Comparison of ENCODE assay signal across 21 cellular contexts in genomic region chr13:113417008-113417735, GRCh38. TPM values are rescaled to one million over a fixed set of nuclear protein-coding genes. Genes with fewer than 3 reads are reported as not detected.
A peak's percentile ranks its signal among the peaks of the same experiment; 100 is the strongest.
DNase-seq lines count a peak whose midpoint lies in the region; ATAC-seq, FAIRE-seq and TF ChIP-seq lines count a peak whose summit lies in the region.
"Had no signal": no experiment of that assay in that cellular context is flagged by ENCODE, and none has a peak within 500 bp of the region (broad histone marks: within the 10 kb centered on the region; RNA-seq: fewer than 3 reads in every experiment).

No MANE protein-coding gene starts in this region.

- H3K27ac ChIP-seq in K562 (ENCODE audit: extremely low read depth, low read depth, low read length): no peak overlapping the region
- H3K27ac ChIP-seq in HepG2 (ENCODE audit: extremely low read length, insufficient read depth, low read length): no peak overlapping the region
- H3K27ac ChIP-seq in skeletal muscle tissue (ENCODE audit: low read depth, low read length): peak overlapping the region; percentile 29
- H3K27ac ChIP-seq: A549, KMS-11 had no signal

- TF ChIP-seq EP300 in K562 (IDR thresholded peaks at IDR 0.05; ENCODE audit: low read length) (no peak), HepG2 (IDR thresholded peaks at IDR 0.05; ENCODE audit: low read depth in 2 of 2, low read length in 2 of 2) (no peak), HepG2 (CRISPR knock-in tag; IDR thresholded peaks at IDR 0.05; ENCODE audit: borderline replicate concordance) (no peak)

- peaks cover 13% of the 10 kb centered on the region for H3K4me1 Mint-ChIP-seq in Caco-2 (ENCODE audit: low read depth, unreplicated experiment)
- H3K4me1 Mint-ChIP-seq: CD4-positive, CD25-positive, alpha-beta regulatory T cell had no signal

- TF ChIP-seq RAD21 in K562 (CRISPR knock-in tag; conservative IDR thresholded peaks at IDR 0.05 in 1 of 2, IDR thresholded peaks at IDR 0.05 in 1 of 2) (no peak), HepG2 (CRISPR knock-in tag; IDR thresholded peaks at IDR 0.05) (no peak)

- no peaks in the 10 kb centered on the region for H3K79me2 ChIP-seq in K562 (ENCODE audit: control insufficient read depth, insufficient read depth, low read length)
- H3K79me2 ChIP-seq in HepG2 (ENCODE audit: insufficient read depth, low read length): no peaks in the 10 kb centered on the region

- H3K36me3 Mint-ChIP-seq in Caco-2 (ENCODE audit: insufficient read depth, unreplicated experiment): no peaks in the 10 kb centered on the region
- H3K36me3 Mint-ChIP-seq: CD4-positive, CD25-positive, alpha-beta regulatory T cell had no signal

- in situ Hi-C loops in K562 (cut with MboI): no loop called here
- in situ Hi-C loops in HepG2 (cut with HindIII; ENCODE audit: extremely low pct_ligation_motif_present, low pct_unique_long_range_greater_than_20kb): no loop called here
- in situ Hi-C loops in KBM-7 (cut with MboI; ENCODE audit: low pct_unique_long_range_greater_than_20kb, low sequenced_read_pairs): no loop called here

- H3K27me3 Mint-ChIP-seq in Caco-2 (ENCODE audit: insufficient read depth, unreplicated experiment): peaks cover 3% of the 10 kb centered on the region

- H3K9ac ChIP-seq in K562 (ENCODE audit: insufficient read depth in 1 of 2, low read depth in 2 of 2, low read length in 2 of 2): no peak overlapping the region
- no peak overlapping the region for H3K9ac ChIP-seq in HepG2 (ENCODE audit: insufficient read depth, low read depth, low read length)
- H3K9ac ChIP-seq in skeletal muscle tissue (ENCODE audit: low read depth in 1 of 3, low read length in 3 of 3): no peak overlapping the region
- H3K9ac ChIP-seq: KMS-11 had no signal

- H3K27ac Mint-ChIP-seq in Caco-2 (ENCODE audit: unreplicated experiment): no peak overlapping the region
- H3K27ac Mint-ChIP-seq: CD4-positive, CD25-positive, alpha-beta regulatory T cell had no signal

- TF ChIP-seq CTCF in K562 (IDR thresholded peaks at IDR 0.05 in 2 of 3, conservative IDR thresholded peaks at IDR 0.05 in 1 of 3; ENCODE audit: insufficient read depth in 2 of 3, low read depth in 1 of 3, low read length in 3 of 3) (no peak), HepG2 (CRISPR knock-in tag; IDR thresholded peaks at IDR 0.05) (no peak), Caco-2 (IDR thresholded peaks at IDR 0.05; ENCODE audit: insufficient read depth in 1 of 2, low read depth in 1 of 2, low read length in 1 of 2, severe bottlenecking in 1 of 2, unreplicated experiment in 1 of 2) (no peak)

- no peaks in the 10 kb centered on the region for H4K20me1 ChIP-seq in K562 (replicated peaks; ENCODE audit: control insufficient read depth, insufficient read depth, low read length)
- no peaks in the 10 kb centered on the region for H4K20me1 ChIP-seq in HepG2 (ENCODE audit: insufficient read depth, low read length)

- POLR2A ChIA-PET in K562 (lab: Yijun Ruan, JAX): interaction anchor here (0.6 to 1.7 kb wide), 3 partner anchors 19 to 112 kb away, joined by 3 to 5 read pairs (median 4); no protein-coding TSS in a partner anchor
- POLR2A ChIA-PET in HepG2 (lab: Yijun Ruan, JAX): interaction anchor here (1.1 kb wide), 1 partner anchor 20 kb away, joined by 3 read pairs; no protein-coding TSS in a partner anchor
- POLR2A ChIA-PET in Caco-2 (lab: Charles Lee): interaction anchor here (0.5 kb wide), 1 partner anchor 11 kb away, joined by 4 read pairs; no protein-coding TSS in a partner anchor

- peaks cover 7 to 20% of the 10 kb centered on the region in 2 experiments; a peak in 3 of 5 replicates for H3K4me1 ChIP-seq in K562 (replicated peaks in 1 of 2; ENCODE audit: control insufficient read depth in 2 of 2, insufficient read depth in 2 of 2, low read length in 2 of 2)
- H3K4me1 ChIP-seq in HepG2 (ENCODE audit: insufficient read depth, low read length): no peaks in the 10 kb centered on the region
- H3K4me1 ChIP-seq in skeletal muscle tissue (ENCODE audit: control insufficient read depth in 3 of 3, insufficient read depth in 3 of 3, low read length in 3 of 3): peaks cover 17 to 26% (median 22%) of the 10 kb centered on the region in 3 donors
- 0 out of 2 replicates have a peak, but pooled peaks cover 4% of the 10 kb centered on the region for H3K4me1 ChIP-seq in Caco-2
- H3K4me1 ChIP-seq: A549 had no signal

- H3K4me3 Mint-ChIP-seq in Caco-2 (ENCODE audit: unreplicated experiment): no peak overlapping the region
- H3K4me3 Mint-ChIP-seq: CD4-positive, CD25-positive, alpha-beta regulatory T cell had no signal

- H3K4me3 ChIP-seq in K562: no peak overlapping the region
- H3K4me3 ChIP-seq in HepG2 (replicated peaks in 1 of 3; ENCODE audit: insufficient read depth in 1 of 3, low read depth in 2 of 3, low read length in 3 of 3): no peak overlapping the region
- H3K4me3 ChIP-seq in skeletal muscle tissue (ENCODE audit: low read length in 3 of 3): no peak overlapping the region
- H3K4me3 ChIP-seq in Caco-2 (ENCODE audit: low read depth, low read length): no peak overlapping the region
- H3K4me3 ChIP-seq in MG63: no peak overlapping the region
- H3K4me3 ChIP-seq: A549 had no signal

- no peaks in the 10 kb centered on the region for H3K9me3 ChIP-seq in K562 (replicated peaks; ENCODE audit: control insufficient read depth, insufficient read depth, low read depth, low read length)
- H3K9me3 ChIP-seq in HepG2 (ENCODE audit: low read length): no peaks in the 10 kb centered on the region
- H3K9me3 ChIP-seq in skeletal muscle tissue (ENCODE audit: control insufficient read depth in 3 of 3, low read length in 3 of 3): no peaks in the 10 kb centered on the region
- no peaks in the 10 kb centered on the region for H3K9me3 ChIP-seq in Caco-2
- no peaks in the 10 kb centered on the region for H3K9me3 ChIP-seq in MG63
- H3K9me3 ChIP-seq: A549 had no signal

- no peak for ATAC-seq in Right ventricle myocardium superior (ENCODE audit: poor library complexity)
- ATAC-seq in left ventricle myocardium superior: no peak
- ATAC-seq in K562: no peak
- no peak for ATAC-seq in HepG2

- TF ChIP-seq POLR2A in K562 (conservative IDR thresholded peaks at IDR 0.05) (no peak), HepG2 (IDR thresholded peaks at IDR 0.05; ENCODE audit: insufficient read depth in 1 of 2, low read depth in 2 of 2, low read length in 2 of 2) (no peak)

- no TSS peak for BruUV-seq in K562 (replicated peaks; lab: Mats Ljungman, UMichigan)
- no TSS peak for BruUV-seq in HepG2 (replicated peaks; lab: Mats Ljungman, UMichigan)
- no TSS peak for BruUV-seq in Caco-2 (replicated peaks; lab: Mats Ljungman, UMichigan)

- H3K9me1 ChIP-seq in K562 (ENCODE audit: control insufficient read depth, insufficient read depth, low read length): no peaks in the 10 kb centered on the region

- CTCF ChIA-PET in K562 (lab: Yijun Ruan, JAX; ENCODE audit: low intra/inter-chr PET ratio) (no interaction called here), HepG2 (lab: Yijun Ruan, JAX; ENCODE audit: low intra/inter-chr PET ratio, low total read pairs) (no interaction called here), Caco-2 (lab: Charles Lee) (no interaction called here)

- H3K27me3 ChIP-seq in K562 (ENCODE audit: control insufficient read depth in 2 of 2, insufficient read depth in 2 of 2, low read length in 2 of 2): peaks cover 9 to 28% of the 10 kb centered on the region in 2 experiments; a peak in 4 of 5 replicates
- H3K27me3 ChIP-seq in HepG2 (ENCODE audit: control insufficient read depth in 1 of 2, insufficient read depth in 2 of 2, low read length in 2 of 2): peaks cover 13 to 66% of the 10 kb centered on the region in 2 experiments
- H3K27me3 ChIP-seq in skeletal muscle tissue (ENCODE audit: control insufficient read depth in 3 of 3, insufficient read depth in 3 of 3, low read length in 3 of 3): peaks cover 0 to 3% (median 0%) of the 10 kb centered on the region in 3 donors
- no peaks in the 10 kb centered on the region for H3K27me3 ChIP-seq in Caco-2 (replicated peaks; ENCODE audit: control insufficient read depth, insufficient read depth, low read length)
- no peaks in the 10 kb centered on the region for H3K27me3 ChIP-seq in MG63

- H2AFZ ChIP-seq in K562 (ENCODE audit: low read depth, low read length) (no peak overlapping the region), HepG2 (ENCODE audit: low read length) (no peak overlapping the region)

- peak; percentile 34 for DNase-seq in Right ventricle myocardium superior
- DNase-seq in left ventricle myocardium superior: no peak
- DNase-seq in K562 (ENCODE audit: extremely low read depth in 1 of 4, low spot score in 3 of 4): no peak
- DNase-seq in HepG2 (ENCODE audit: low spot score): no peak
- no peak for DNase-seq in KBM-7
- no peak for DNase-seq in Caco-2
- no peak for DNase-seq in MG63
- DNase-seq: Calu3; CD4-positive, CD25-positive, alpha-beta regulatory T cell; DND-41; GF-D8; GOT3; MM.1S; NCI-H1105 treated with DMSO at 0.1 percent for 48 hours; NCI-H187 treated with DMSO at 0.1 percent for 48 hours; NCI-H446; NCI-H774; SIG-M5 had no signal

- FAIRE-seq in K562 (lab: Jason Lieb, UNC) (no peak), HepG2 (lab: Jason Lieb, UNC) (no peak)
- FAIRE-seq: A549 had no signal

- 3% methylated on average over 21 of the region's 27 CpGs for WGBS in K562 (ENCODE audit: insufficient coverage, low coverage, missing lambda C conversion rate)
- WGBS in HepG2 (ENCODE audit: low lambda C conversion rate): 37% methylated on average over 12 of the region's 27 CpGs

- intact Hi-C loops in Right ventricle myocardium superior (cut with DNase I): no loop called here
- intact Hi-C loops in left ventricle myocardium superior (cut with micrococcal nuclease): no loop called here
- intact Hi-C loops in K562 (cut with micrococcal nuclease): no loop called here
- intact Hi-C loops in HepG2 (cut with micrococcal nuclease; ENCODE audit: unreplicated experiment): no loop called here
- intact Hi-C loops in Caco-2 (cut with micrococcal nuclease; ENCODE audit: unreplicated experiment): no loop called here

- no peak overlapping the region for H3K4me2 ChIP-seq in K562 (ENCODE audit: insufficient read depth, low read length)
- no peak overlapping the region for H3K4me2 ChIP-seq in HepG2 (ENCODE audit: low read depth, low read length)
- H3K4me2 ChIP-seq: A549, KMS-11 had no signal

- no peaks in the 10 kb centered on the region for H3K36me3 ChIP-seq in K562 (ENCODE audit: control insufficient read depth, insufficient read depth, low read length)
- H3K36me3 ChIP-seq in HepG2 (replicated peaks in 1 of 2; ENCODE audit: control insufficient read depth in 1 of 2, insufficient read depth in 2 of 2, low read length in 2 of 2): no peaks in the 10 kb centered on the region
- H3K36me3 ChIP-seq in skeletal muscle tissue (ENCODE audit: control insufficient read depth in 3 of 3, insufficient read depth in 3 of 3, low read length in 3 of 3): peaks cover 11 to 14% (median 12%) of the 10 kb centered on the region in 3 donors
- H3K36me3 ChIP-seq in Caco-2 (ENCODE audit: control insufficient read depth, insufficient read depth, low read length): no peaks in the 10 kb centered on the region
- H3K36me3 ChIP-seq in MG63: no peaks in the 10 kb centered on the region; the same call in 1 of the 2 replicates

- H3K9me3 Mint-ChIP-seq in Caco-2 (ENCODE audit: unreplicated experiment): no peaks in the 10 kb centered on the region

RNA-seq across cellular contexts. Expression of gene ADPRHL1, which starts 36.1 kb away (rescaled TPM):
- total RNA-seq in Right ventricle myocardium superior (506 TPM), left ventricle myocardium superior (442 TPM), K562 (2014; rRNA removed) (0.27 and 0.49 TPM in 2 replicates), K562 (2014; rRNA removed; fragmentation: Illumina TruSeq; extraction: Trizol) (0.35 and 0.55 TPM in 2 replicates), K562 (2015; rRNA removed; fragmentation: Illumina TruSeq; extraction: Trizol) (0.68 and 0.76 TPM in 2 replicates), K562 (2021) (0.31 and 0.54 TPM in 2 replicates), HepG2 (2016; rRNA removed; fragmentation: Illumina TruSeq; extraction: Trizol) (0.34 and 0.40 TPM in 2 replicates), skeletal muscle tissue (124 TPM), Caco-2 (2022) (4.9 and 5.8 TPM in 2 replicates)
- total RNA-seq in K562 (2011; cell fraction: chromatin; rRNA removed; ENCODE audit: low replicate concordance): 0.32 and 0.46 TPM in 2 replicates
- 1.3 and 1.5 TPM in 2 replicates for total RNA-seq in K562 (2011; cell fraction: nucleolus; rRNA removed)
- 0.37 TPM in 1 of 2 replicates, not detected in the other for total RNA-seq in K562 (2011; cell fraction: nucleoplasm; rRNA removed)
- polyA plus RNA-seq in K562 (2011; rRNA removed) (0.29 and 0.38 TPM in 2 replicates), K562 (2014; fragmentation: Illumina TruSeq; extraction: Trizol) (0.19 and 0.43 TPM in 2 replicates), K562 (2014; fragmentation: Nextera tagmentation; extraction: Ambion mirVana) (under 1 TPM in 1 of 2 experiments, not detected in 1; 0.06 TPM), K562 (2014; rRNA removed) (0.49 and 0.58 TPM in 2 replicates), HepG2 (2011; rRNA removed) (0.34 and 0.65 TPM in 2 replicates)
- polyA plus RNA-seq in K562 (2011; cell fraction: cytosol; rRNA removed): 0.37 and 0.52 TPM in 2 replicates
- 0.29 and 0.53 TPM in 2 replicates for polyA plus RNA-seq in K562 (2011; cell fraction: nucleus; rRNA removed)
- 0.73 and 0.97 TPM in 2 replicates for polyA plus RNA-seq in K562 (2012)
- polyA minus RNA-seq in K562 (2011; rRNA and poly(A)+ RNA removed): 0.18 and 0.21 TPM in 2 replicates
- 0.76 TPM in 1 of 2 replicates, not detected in the other for polyA minus RNA-seq in K562 (2011; cell fraction: cytosol; rRNA and poly(A)+ RNA removed)
- polyA minus RNA-seq in K562 (2011; cell fraction: nucleus; rRNA and poly(A)+ RNA removed): 0.54 and 1.00 TPM in 2 replicates
- total RNA-seq in HepG2 (2016; cell fraction: cytosol; rRNA removed; fragmentation: Illumina TruSeq; extraction: Trizol; ENCODE audit: low read depth): 0.18 and 0.30 TPM in 2 replicates
- total RNA-seq in HepG2 (2016; cell fraction: insoluble cytoplasmic fraction; rRNA removed; fragmentation: Illumina TruSeq; extraction: Trizol): 0.37 and 0.50 TPM in 2 replicates
- total RNA-seq in HepG2 (2016; cell fraction: membrane; rRNA removed; fragmentation: Illumina TruSeq; extraction: Trizol): 0.62 TPM in 2 replicates
- total RNA-seq in HepG2 (2016; cell fraction: nucleus; rRNA removed; fragmentation: Illumina TruSeq; extraction: Trizol): 0.44 and 0.68 TPM in 2 replicates
- 0.48 and 0.72 TPM in 2 replicates for polyA plus RNA-seq in HepG2 (2011; cell fraction: cytosol; rRNA removed)
- polyA plus RNA-seq in HepG2 (2011; cell fraction: nucleus; rRNA removed): 0.47 and 0.61 TPM in 2 replicates
- polyA plus RNA-seq in HepG2 (2012): 0.56 and 0.63 TPM in 2 replicates
- polyA plus RNA-seq in HepG2 (2016; cell fraction: cytosol; fragmentation: Illumina TruSeq; extraction: Trizol; ENCODE audit: low read depth): 0.46 and 0.52 TPM in 2 replicates
- 0.41 and 0.65 TPM in 2 replicates for polyA plus RNA-seq in HepG2 (2016; cell fraction: insoluble cytoplasmic fraction; fragmentation: Illumina TruSeq; extraction: Trizol; ENCODE audit: low read depth)
- polyA plus RNA-seq in HepG2 (2016; cell fraction: membrane; fragmentation: Illumina TruSeq; extraction: Trizol; ENCODE audit: low read depth): 0.74 and 1.2 TPM in 2 replicates
- 1.1 and 1.6 TPM in 2 replicates for polyA plus RNA-seq in HepG2 (2016; cell fraction: nucleus; fragmentation: Illumina TruSeq; extraction: Trizol; ENCODE audit: insufficient read depth, low read depth)
- polyA minus RNA-seq in HepG2 (2011; rRNA and poly(A)+ RNA removed; ENCODE audit: low replicate concordance): 0.66 and 3.3 TPM in 2 replicates
- 0.30 TPM in 1 of 2 replicates, not detected in the other for polyA minus RNA-seq in HepG2 (2011; cell fraction: cytosol; rRNA and poly(A)+ RNA removed)
- 0.64 and 0.87 TPM in 2 replicates for polyA minus RNA-seq in HepG2 (2011; cell fraction: nucleus; rRNA and poly(A)+ RNA removed)
- 0.96 and 2.8 TPM in 2 replicates for total RNA-seq in MG63 (2014; rRNA removed; shearing (Covaris generic); ENCODE audit: low replicate concordance)

RNA-seq across cellular contexts. Expression of gene GRTP1, which starts 53.2 kb away (rescaled TPM):
- total RNA-seq in Right ventricle myocardium superior (1.1 TPM), left ventricle myocardium superior (0.94 TPM), K562 (2014; rRNA removed) (7.9 and 9.9 TPM in 2 replicates), K562 (2014; rRNA removed; fragmentation: Illumina TruSeq; extraction: Trizol) (6.6 and 7.8 TPM in 2 replicates), K562 (2015; rRNA removed; fragmentation: Illumina TruSeq; extraction: Trizol) (8.4 and 9.0 TPM in 2 replicates), K562 (2021) (14.7 and 15.0 TPM in 2 replicates), HepG2 (2016; rRNA removed; fragmentation: Illumina TruSeq; extraction: Trizol) (30.3 and 30.8 TPM in 2 replicates), skeletal muscle tissue (3.7 TPM), Caco-2 (2022) (30.0 and 37.7 TPM in 2 replicates)
- total RNA-seq in K562 (2011; cell fraction: chromatin; rRNA removed; ENCODE audit: low replicate concordance): 18.8 and 19.9 TPM in 2 replicates
- 13.2 and 14.3 TPM in 2 replicates for total RNA-seq in K562 (2011; cell fraction: nucleolus; rRNA removed)
- total RNA-seq in K562 (2011; cell fraction: nucleoplasm; rRNA removed): 19.1 and 25.3 TPM in 2 replicates
- polyA plus RNA-seq in K562 (2011; rRNA removed) (9.0 and 10.3 TPM in 2 replicates), K562 (2014; fragmentation: Illumina TruSeq; extraction: Trizol) (9.8 and 10.9 TPM in 2 replicates), K562 (2014; fragmentation: Nextera tagmentation; extraction: Ambion mirVana) (1 to 10 TPM in 1 of 2 experiments, under 1 TPM in 1; 0.28 to 1.6 TPM), K562 (2014; rRNA removed) (12.9 and 17.7 TPM in 2 replicates), HepG2 (2011; rRNA removed) (40.5 and 40.6 TPM in 2 replicates)
- polyA plus RNA-seq in K562 (2011; cell fraction: cytosol; rRNA removed): 7.6 and 7.7 TPM in 2 replicates
- polyA plus RNA-seq in K562 (2011; cell fraction: nucleus; rRNA removed): 9.9 and 10.2 TPM in 2 replicates
- 10.7 and 14.1 TPM in 2 replicates for polyA plus RNA-seq in K562 (2012)
- 3.2 and 3.7 TPM in 2 replicates for polyA minus RNA-seq in K562 (2011; rRNA and poly(A)+ RNA removed)
- 6.2 and 9.0 TPM in 2 replicates for polyA minus RNA-seq in K562 (2011; cell fraction: cytosol; rRNA and poly(A)+ RNA removed)
- 4.8 and 7.8 TPM in 2 replicates for polyA minus RNA-seq in K562 (2011; cell fraction: nucleus; rRNA and poly(A)+ RNA removed)
- total RNA-seq in HepG2 (2016; cell fraction: cytosol; rRNA removed; fragmentation: Illumina TruSeq; extraction: Trizol; ENCODE audit: low read depth): 17.7 and 18.0 TPM in 2 replicates
- 26.5 and 33.7 TPM in 2 replicates for total RNA-seq in HepG2 (2016; cell fraction: insoluble cytoplasmic fraction; rRNA removed; fragmentation: Illumina TruSeq; extraction: Trizol)
- total RNA-seq in HepG2 (2016; cell fraction: membrane; rRNA removed; fragmentation: Illumina TruSeq; extraction: Trizol): 27.8 and 29.0 TPM in 2 replicates
- 23.1 and 27.9 TPM in 2 replicates for total RNA-seq in HepG2 (2016; cell fraction: nucleus; rRNA removed; fragmentation: Illumina TruSeq; extraction: Trizol)
- 37.5 and 37.6 TPM in 2 replicates for polyA plus RNA-seq in HepG2 (2011; cell fraction: cytosol; rRNA removed)
- 59.1 and 60.0 TPM in 2 replicates for polyA plus RNA-seq in HepG2 (2011; cell fraction: nucleus; rRNA removed)
- 34.3 and 37.7 TPM in 2 replicates for polyA plus RNA-seq in HepG2 (2012)
- 20.4 and 24.5 TPM in 2 replicates for polyA plus RNA-seq in HepG2 (2016; cell fraction: cytosol; fragmentation: Illumina TruSeq; extraction: Trizol; ENCODE audit: low read depth)
- polyA plus RNA-seq in HepG2 (2016; cell fraction: insoluble cytoplasmic fraction; fragmentation: Illumina TruSeq; extraction: Trizol; ENCODE audit: low read depth): 35.9 and 37.1 TPM in 2 replicates
- polyA plus RNA-seq in HepG2 (2016; cell fraction: membrane; fragmentation: Illumina TruSeq; extraction: Trizol; ENCODE audit: low read depth): 24.9 and 27.8 TPM in 2 replicates
- polyA plus RNA-seq in HepG2 (2016; cell fraction: nucleus; fragmentation: Illumina TruSeq; extraction: Trizol; ENCODE audit: insufficient read depth, low read depth): 54.4 and 56.0 TPM in 2 replicates
- 6.8 and 20.0 TPM in 2 replicates for polyA minus RNA-seq in HepG2 (2011; rRNA and poly(A)+ RNA removed; ENCODE audit: low replicate concordance)
- 21.8 and 23.7 TPM in 2 replicates for polyA minus RNA-seq in HepG2 (2011; cell fraction: cytosol; rRNA and poly(A)+ RNA removed)
- polyA minus RNA-seq in HepG2 (2011; cell fraction: nucleus; rRNA and poly(A)+ RNA removed): 23.2 and 26.8 TPM in 2 replicates
- 0.17 TPM in 1 of 2 replicates, not detected in the other for total RNA-seq in MG63 (2014; rRNA removed; shearing (Covaris generic); ENCODE audit: low replicate concordance)
- total RNA-seq: CD4-positive, CD25-positive, alpha-beta regulatory T cell had no signal

Comparison
In these comparisons a context has a peak if more than half of its experiments do, and no peak if none do; other contexts are left out.
1. RNA of gene ADPRHL1, which starts 36.1 kb away (total RNA-seq): 506 TPM in Right ventricle myocardium superior (single experiment), 442 TPM in left ventricle myocardium superior (single experiment) and 124 TPM in skeletal muscle tissue (single experiment); 4.9 to 5.8 TPM in Caco-2, 0.96 to 2.8 TPM in MG63, 0.27 to 1.5 TPM in K562 and 0.18 to 0.68 TPM in HepG2; every median in the first group is over 10 times any median in the second.